21 cellular contexts compared by ENCODE assay signal in the genomic region with DNA sequence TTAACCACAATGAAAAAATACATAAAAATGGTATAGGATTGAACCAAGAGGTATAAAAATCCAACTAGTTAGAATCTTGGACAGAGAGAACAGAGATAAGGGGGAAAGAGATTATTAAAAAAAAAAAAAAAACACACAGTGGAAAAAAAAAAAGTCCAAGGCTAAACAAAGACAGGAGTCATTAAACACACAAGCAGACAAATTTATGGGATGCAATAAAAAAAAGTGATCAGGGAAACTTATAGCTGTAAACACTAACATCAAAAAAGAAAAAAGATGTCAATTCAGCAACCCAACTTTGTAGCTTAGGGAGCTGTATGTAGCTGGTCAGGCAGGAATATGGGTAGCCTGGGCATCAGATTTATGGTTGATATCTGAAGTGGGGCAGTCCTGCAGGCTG.
A peak's percentile ranks its signal among the peaks of the same experiment; 100 is the strongest.
DNase-seq lines count a peak whose midpoint lies in the region; ATAC-seq, FAIRE-seq and TF ChIP-seq lines count a peak whose summit lies in the region.
"Had no signal": no experiment of that assay in that cellular context is flagged by ENCODE, and none has a peak within 500 bp of the region (broad histone marks: within the 10 kb centered on the region; RNA-seq: fewer than 3 reads in every experiment).

No MANE protein-coding gene starts in this region.

- H3K27ac Mint-ChIP-seq in glutamatergic neuron (ENCODE audit: unreplicated experiment): no peak overlapping the region
- H3K27ac Mint-ChIP-seq: B cell; CD4-positive, alpha-beta T cell; CD8-positive, alpha-beta T cell had no signal

- intact Hi-C loops in PC-3 (cut with micrococcal nuclease): no loop called here

- CTCF ChIA-PET in PC-3 (lab: Charles Lee): interaction anchor here (0.7 kb wide), 1 partner anchor 39 kb away, joined by 9 read pairs; no protein-coding TSS in a partner anchor

- no peak overlapping the region for H3K4me2 ChIP-seq in PC-3 (ENCODE audit: low read length)
- H3K4me2 ChIP-seq: A549; BLaER1 treated with 17β-estradiol and CSF1 and Interleukin-3, amounts not matched to agents 10 nM and 100 nM had no signal

- no peaks in the 10 kb centered on the region for H3F3A ChIP-seq in PC-3 (ENCODE audit: low read length, unreplicated experiment)

- H3K79me2 ChIP-seq in PC-3 (ENCODE audit: low read length): no peaks in the 10 kb centered on the region

- H3K9me3 Mint-ChIP-seq in glutamatergic neuron (ENCODE audit: unreplicated experiment): peaks cover 2% of the 10 kb centered on the region

- H3K27ac ChIP-seq in PC-3 (ENCODE audit: low read length): no peak overlapping the region
- H3K27ac ChIP-seq: 22Rv1; A549; BLaER1 treated with 17β-estradiol and CSF1 and Interleukin-3, amounts not matched to agents 10 nM and 100 nM; C4-2B had no signal

- H3K4me3 ChIP-seq in PC-3 (ENCODE audit: low read length): no peak overlapping the region
- H3K4me3 ChIP-seq: A549; BLaER1 treated with 17β-estradiol and CSF1 and Interleukin-3, amounts not matched to agents 10 nM and 100 nM had no signal

- no peaks in the 10 kb centered on the region for H3K4me1 Mint-ChIP-seq in glutamatergic neuron (ENCODE audit: low read depth, unreplicated experiment)
- H3K4me1 Mint-ChIP-seq: B cell had no signal

- ATAC-seq in PC-3: peak; percentile 51
- ATAC-seq: A549; CD8-positive, alpha-beta T cell had no signal

- H3K4me3 Mint-ChIP-seq in glutamatergic neuron (ENCODE audit: unreplicated experiment): no peak overlapping the region
- H3K4me3 Mint-ChIP-seq: B cell; CD4-positive, alpha-beta T cell; CD8-positive, alpha-beta T cell had no signal

- FAIRE-seq in H54 (lab: Jason Lieb, UNC): peak; percentile 66
- FAIRE-seq: A549, D721Med, G401.6, GM12891, GM19239 had no signal

- no peaks in the 10 kb centered on the region for H3K4me1 ChIP-seq in PC-3 (ENCODE audit: insufficient read depth, low read length)
- H3K4me1 ChIP-seq: A549; BLaER1 treated with 17β-estradiol and CSF1 and Interleukin-3, amounts not matched to agents 10 nM and 100 nM; Caco-2 had no signal

- DNase-seq in H54 (ENCODE audit: insufficient read length, low spot score) (no peak), PC-3 (no peak), left kidney (ENCODE audit: low read depth, low spot score) (peak; percentile 76), glutamatergic neuron (no peak), mucosa of gallbladder (ENCODE audit: low spot score) (no peak)
- DNase-seq: AML-193; Caco-2; Calu3; CD4-positive, alpha-beta T cell; CD8-positive, alpha-beta T cell; DMS79 treated with DMSO at 0.1 percent for 48 hours; GF-D8 had no signal

- no peaks in the 10 kb centered on the region for H4K20me1 ChIP-seq in PC-3 (ENCODE audit: low read length)
- H4K20me1 ChIP-seq: BLaER1 treated with 17β-estradiol and CSF1 and Interleukin-3, amounts not matched to agents 10 nM and 100 nM had no signal

- H3K9me3 ChIP-seq in PC-3 (ENCODE audit: low read length): 0 out of 2 replicates have a peak, but pooled peaks cover 4% of the 10 kb centered on the region
- H3K9me3 ChIP-seq: Caco-2 had no signal

- peaks cover 22% of the 10 kb centered on the region for H3K36me3 Mint-ChIP-seq in glutamatergic neuron (ENCODE audit: unreplicated experiment)
- H3K36me3 Mint-ChIP-seq: CD8-positive, alpha-beta T cell had no signal

- TF ChIP-seq POLR2A in H54 (IDR thresholded peaks at IDR 0.05; ENCODE audit: low read depth, low read length): no peak

- H3K9me2 ChIP-seq in PC-3 (replicated peaks; ENCODE audit: low read length): no peaks in the 10 kb centered on the region

- H2AFZ ChIP-seq in PC-3 (ENCODE audit: low read length): no peak overlapping the region

- POLR2A ChIA-PET in PC-3 (lab: Charles Lee; ENCODE audit: unreplicated experiment): no interaction called here

- H3K27me3 Mint-ChIP-seq in glutamatergic neuron (ENCODE audit: unreplicated experiment): peaks cover 2% of the 10 kb centered on the region

- no peaks in the 10 kb centered on the region for H3K36me3 ChIP-seq in PC-3 (ENCODE audit: low read depth, low read length)
- H3K36me3 ChIP-seq: BLaER1 treated with 17β-estradiol and CSF1 and Interleukin-3, amounts not matched to agents 10 nM and 100 nM had no signal

- BruUV-seq in PC-3 (replicated peaks; lab: Mats Ljungman, UMichigan): no TSS peak

- no peaks in the 10 kb centered on the region for H3K27me3 ChIP-seq in PC-3 (ENCODE audit: low read length)
- H3K27me3 ChIP-seq: BLaER1 treated with 17β-estradiol and CSF1 and Interleukin-3, amounts not matched to agents 10 nM and 100 nM had no signal

- TF ChIP-seq CTCF in PC-3 (conservative IDR thresholded peaks at IDR 0.05; ENCODE audit: low read depth, low read length) (no peak), glutamatergic neuron (IDR thresholded peaks at IDR 0.05; ENCODE audit: partially characterized antibody, unreplicated experiment) (no peak)

- H3K9ac ChIP-seq in PC-3 (ENCODE audit: low read length): no peak overlapping the region
- H3K9ac ChIP-seq: BLaER1 treated with 17β-estradiol and CSF1 and Interleukin-3, amounts not matched to agents 10 nM and 100 nM had no signal
